In the genomic region with DNA sequence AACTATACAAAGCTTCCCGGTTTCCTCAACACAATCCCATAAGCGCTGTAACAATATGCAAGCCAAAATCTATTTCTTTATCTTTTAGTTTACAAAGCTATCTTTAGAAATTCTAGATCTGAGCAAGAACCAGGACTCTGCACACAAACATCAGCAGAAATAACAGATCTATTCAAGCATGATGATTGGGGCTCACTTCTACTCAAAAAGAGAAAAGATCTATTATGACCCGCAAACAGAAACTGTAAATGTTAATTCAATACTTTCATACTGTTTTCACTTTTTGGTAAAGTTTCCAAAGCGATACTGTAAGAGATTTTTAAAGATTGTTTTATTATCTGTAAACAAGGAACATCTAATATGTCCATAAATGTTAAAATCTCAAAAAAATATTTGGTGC, we compare ENCODE assay signal across 8 cellular contexts.
DNase-seq lines count a peak whose midpoint lies in the region; ATAC-seq and TF ChIP-seq lines count a peak whose summit lies in the region.

No MANE protein-coding gene starts in this region.

- no peak for TF ChIP-seq CTCF in GM23338 (conservative IDR thresholded peaks at IDR 0.05; ENCODE audit: low read depth in 2 of 2)

- no peaks in the 10 kb centered on the region for H3K9me3 ChIP-seq in mesodermal cell (ENCODE audit: control insufficient read depth, low read length)

- H3K4me2 ChIP-seq in GM23338, result peak overlapping the region; percentile 87

- WGBS in mesodermal cell (ENCODE audit: insufficient coverage in 2 of 2), 2 experiments, result 93 to 100% methylated on average over 1 to 2 of the region's 4 CpGs

- no peaks in the 10 kb centered on the region for H3K36me3 ChIP-seq in ACC112 (ENCODE audit: insufficient read depth, low read length)
- no peaks in the 10 kb centered on the region for H3K36me3 ChIP-seq in GM23338 (ENCODE audit: insufficient read depth)
- H3K36me3 ChIP-seq in mesodermal cell (ENCODE audit: control insufficient read depth, insufficient read depth, low read length), result no peaks in the 10 kb centered on the region

- no peak overlapping the region for H2AFZ ChIP-seq in ACC112 (ENCODE audit: low read length, unreplicated experiment)
- no peak overlapping the region for H2AFZ ChIP-seq in GM23338

- H3K4me3 Mint-ChIP-seq in GM23338, result peak overlapping the region; percentile 90

- H3K4me1 ChIP-seq in ACC112 (ENCODE audit: control insufficient read depth, insufficient read depth, low read length, unreplicated experiment) (peaks cover 12% of the 10 kb centered on the region), GM23338 (ENCODE audit: insufficient read depth) (peaks cover 22% of the 10 kb centered on the region), mesodermal cell (ENCODE audit: control insufficient read depth, insufficient read depth, low read length, poor library complexity, severe bottlenecking) (peaks cover 6% of the 10 kb centered on the region)

- peaks cover 18% of the 10 kb centered on the region for H3K4me1 Mint-ChIP-seq in GM23338

- H3K4me3 ChIP-seq in ACC112 (ENCODE audit: low read depth, low read length) (peak overlapping the region; percentile 95), GM23338 (peak overlapping the region; percentile 76), mesodermal cell (ENCODE audit: extremely low read depth, insufficient read depth, low read length, poor library complexity, severe bottlenecking) (peak overlapping the region; percentile 92)

- DNase-seq in GM23338 (ENCODE audit: low spot score) (no peak), astrocyte of the hippocampus (ENCODE audit: low read depth, low spot score) (peak; percentile 8), nucleus accumbens (lab: John Stamatoyannopoulos, UW) (no peak), NCI-H1930 (lab: John Stamatoyannopoulos, UW) (no peak)

- H3K9me3 Mint-ChIP-seq in GM23338, result no peaks in the 10 kb centered on the region

- no peaks in the 10 kb centered on the region for H3F3A ChIP-seq in GM23338 (replicated peaks; ENCODE audit: low read depth)

- H3K27ac Mint-ChIP-seq in GM23338, result no peak overlapping the region

- H3K9me2 ChIP-seq in GM23338 (ENCODE audit: insufficient read depth), result no peaks in the 10 kb centered on the region

- ATAC-seq in GM23338 (no peak), HG03139 (IDR thresholded peaks at IDR 0.05; ENCODE audit: unreplicated experiment) (no peak), HG03469 (IDR thresholded peaks at IDR 0.05; ENCODE audit: unreplicated experiment) (no peak)

- H3K27me3 ChIP-seq in ACC112 (ENCODE audit: insufficient read depth, low read length) (no peaks in the 10 kb centered on the region), GM23338 (ENCODE audit: insufficient read depth) (no peaks in the 10 kb centered on the region)

- no peaks in the 10 kb centered on the region; the same call in 1 of the 2 replicates for H4K20me1 ChIP-seq in GM23338 (replicated peaks; ENCODE audit: insufficient read depth)

- no peaks in the 10 kb centered on the region for H3K36me3 Mint-ChIP-seq in GM23338 (ENCODE audit: low read depth)

- H3K79me2 ChIP-seq in ACC112 (ENCODE audit: control insufficient read depth, insufficient read depth, low read length, unreplicated experiment) (peaks cover 13% of the 10 kb centered on the region), GM23338 (replicated peaks; ENCODE audit: insufficient read depth) (peaks cover 52% of the 10 kb centered on the region)

- H3K27ac ChIP-seq in ACC112 (ENCODE audit: low read depth, low read length) (no peak overlapping the region), GM23338 (ENCODE audit: low read depth) (no peak overlapping the region), mesodermal cell (ENCODE audit: low read depth, low read length, severe bottlenecking) (no peak overlapping the region)

- H3K27me3 Mint-ChIP-seq in GM23338 (ENCODE audit: insufficient read depth, low read depth, poor library complexity), result no peaks in the 10 kb centered on the region

TF ChIP-seq in GM23338, 12 proteins besides CTCF, POLR2A, EP300 and RAD21 (continues in another document):
- TF ChIP-seq EZH2 (IDR thresholded peaks at IDR 0.05; ENCODE audit: low read depth, unreplicated experiment) (no peak), JUNB (IDR thresholded peaks at IDR 0.05; ENCODE audit: unreplicated experiment) (no peak), POLR2AphosphoS5 (IDR thresholded peaks at IDR 0.05; ENCODE audit: low read depth) (no peak), NANOG (IDR thresholded peaks at IDR 0.05; ENCODE audit: borderline replicate concordance) (no peak), ZNF331 (CRISPR knock-in tag; IDR thresholded peaks at IDR 0.05; ENCODE audit: low read depth) (no peak), ZNF114 (CRISPR knock-in tag; IDR thresholded peaks at IDR 0.05) (no peak), EZH2phosphoT487 (IDR thresholded peaks at IDR 0.05; ENCODE audit: unreplicated experiment) (no peak)
- TF ChIP-seq, protein P1, sequence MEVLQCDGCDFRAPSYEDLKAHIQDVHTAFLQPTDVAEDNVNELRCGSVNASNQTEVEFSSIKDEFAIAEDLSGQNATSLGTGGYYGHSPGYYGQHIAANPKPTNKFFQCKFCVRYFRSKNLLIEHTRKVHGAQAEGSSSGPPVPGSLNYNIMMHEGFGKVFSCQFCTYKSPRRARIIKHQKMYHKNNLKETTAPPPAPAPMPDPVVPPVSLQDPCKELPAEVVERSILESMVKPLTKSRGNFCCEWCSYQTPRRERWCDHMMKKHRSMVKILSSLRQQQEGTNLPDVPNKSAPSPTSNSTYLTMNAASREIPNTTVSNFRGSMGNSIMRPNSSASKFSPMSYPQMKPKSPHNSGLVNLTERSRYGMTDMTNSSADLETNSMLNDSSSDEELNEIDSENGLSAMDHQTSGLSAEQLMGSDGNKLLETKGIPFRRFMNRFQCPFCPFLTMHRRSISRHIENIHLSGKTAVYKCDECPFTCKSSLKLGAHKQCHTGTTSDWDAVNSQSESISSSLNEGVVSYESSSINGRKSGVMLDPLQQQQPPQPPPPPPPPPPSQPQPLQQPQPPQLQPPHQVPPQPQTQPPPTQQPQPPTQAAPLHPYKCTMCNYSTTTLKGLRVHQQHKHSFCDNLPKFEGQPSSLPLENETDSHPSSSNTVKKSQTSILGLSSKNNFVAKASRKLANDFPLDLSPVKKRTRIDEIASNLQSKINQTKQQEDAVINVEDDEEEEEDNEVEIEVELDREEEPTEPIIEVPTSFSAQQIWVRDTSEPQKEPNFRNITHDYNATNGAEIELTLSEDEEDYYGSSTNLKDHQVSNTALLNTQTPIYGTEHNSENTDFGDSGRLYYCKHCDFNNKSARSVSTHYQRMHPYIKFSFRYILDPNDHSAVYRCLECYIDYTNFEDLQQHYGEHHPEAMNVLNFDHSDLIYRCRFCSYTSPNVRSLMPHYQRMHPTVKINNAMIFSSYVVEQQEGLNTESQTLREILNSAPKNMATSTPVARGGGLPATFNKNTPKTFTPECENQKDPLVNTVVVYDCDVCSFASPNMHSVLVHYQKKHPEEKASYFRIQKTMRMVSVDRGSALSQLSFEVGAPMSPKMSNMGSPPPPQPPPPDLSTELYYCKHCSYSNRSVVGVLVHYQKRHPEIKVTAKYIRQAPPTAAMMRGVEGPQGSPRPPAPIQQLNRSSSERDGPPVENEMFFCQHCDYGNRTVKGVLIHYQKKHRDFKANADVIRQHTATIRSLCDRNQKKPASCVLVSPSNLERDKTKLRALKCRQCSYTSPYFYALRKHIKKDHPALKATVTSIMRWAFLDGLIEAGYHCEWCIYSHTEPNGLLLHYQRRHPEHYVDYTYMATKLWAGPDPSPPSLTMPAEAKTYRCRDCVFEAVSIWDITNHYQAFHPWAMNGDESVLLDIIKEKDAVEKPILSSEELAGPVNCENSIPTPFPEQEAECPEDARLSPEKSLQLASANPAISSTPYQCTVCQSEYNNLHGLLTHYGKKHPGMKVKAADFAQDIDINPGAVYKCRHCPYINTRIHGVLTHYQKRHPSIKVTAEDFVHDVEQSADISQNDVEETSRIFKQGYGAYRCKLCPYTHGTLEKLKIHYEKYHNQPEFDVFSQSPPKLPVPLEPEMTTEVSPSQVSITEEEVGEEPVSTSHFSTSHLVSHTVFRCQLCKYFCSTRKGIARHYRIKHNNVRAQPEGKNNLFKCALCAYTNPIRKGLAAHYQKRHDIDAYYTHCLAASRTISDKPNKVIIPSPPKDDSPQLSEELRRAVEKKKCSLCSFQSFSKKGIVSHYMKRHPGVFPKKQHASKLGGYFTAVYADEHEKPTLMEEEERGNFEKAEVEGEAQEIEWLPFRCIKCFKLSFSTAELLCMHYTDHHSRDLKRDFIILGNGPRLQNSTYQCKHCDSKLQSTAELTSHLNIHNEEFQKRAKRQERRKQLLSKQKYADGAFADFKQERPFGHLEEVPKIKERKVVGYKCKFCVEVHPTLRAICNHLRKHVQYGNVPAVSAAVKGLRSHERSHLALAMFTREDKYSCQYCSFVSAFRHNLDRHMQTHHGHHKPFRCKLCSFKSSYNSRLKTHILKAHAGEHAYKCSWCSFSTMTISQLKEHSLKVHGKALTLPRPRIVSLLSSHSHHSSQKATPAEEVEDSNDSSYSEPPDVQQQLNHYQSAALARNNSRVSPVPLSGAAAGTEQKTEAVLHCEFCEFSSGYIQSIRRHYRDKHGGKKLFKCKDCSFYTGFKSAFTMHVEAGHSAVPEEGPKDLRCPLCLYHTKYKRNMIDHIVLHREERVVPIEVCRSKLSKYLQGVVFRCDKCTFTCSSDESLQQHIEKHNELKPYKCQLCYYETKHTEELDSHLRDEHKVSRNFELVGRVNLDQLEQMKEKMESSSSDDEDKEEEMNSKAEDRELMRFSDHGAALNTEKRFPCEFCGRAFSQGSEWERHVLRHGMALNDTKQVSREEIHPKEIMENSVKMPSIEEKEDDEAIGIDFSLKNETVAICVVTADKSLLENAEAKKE (CRISPR knock-in tag; IDR thresholded peaks at IDR 0.05), result no peak
- TF ChIP-seq, protein P2, sequence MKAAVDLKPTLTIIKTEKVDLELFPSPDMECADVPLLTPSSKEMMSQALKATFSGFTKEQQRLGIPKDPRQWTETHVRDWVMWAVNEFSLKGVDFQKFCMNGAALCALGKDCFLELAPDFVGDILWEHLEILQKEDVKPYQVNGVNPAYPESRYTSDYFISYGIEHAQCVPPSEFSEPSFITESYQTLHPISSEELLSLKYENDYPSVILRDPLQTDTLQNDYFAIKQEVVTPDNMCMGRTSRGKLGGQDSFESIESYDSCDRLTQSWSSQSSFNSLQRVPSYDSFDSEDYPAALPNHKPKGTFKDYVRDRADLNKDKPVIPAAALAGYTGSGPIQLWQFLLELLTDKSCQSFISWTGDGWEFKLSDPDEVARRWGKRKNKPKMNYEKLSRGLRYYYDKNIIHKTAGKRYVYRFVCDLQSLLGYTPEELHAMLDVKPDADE (IDR thresholded peaks at IDR 0.05), result no peak
